8 cellular contexts compared by ENCODE assay signal in the genomic region with DNA sequence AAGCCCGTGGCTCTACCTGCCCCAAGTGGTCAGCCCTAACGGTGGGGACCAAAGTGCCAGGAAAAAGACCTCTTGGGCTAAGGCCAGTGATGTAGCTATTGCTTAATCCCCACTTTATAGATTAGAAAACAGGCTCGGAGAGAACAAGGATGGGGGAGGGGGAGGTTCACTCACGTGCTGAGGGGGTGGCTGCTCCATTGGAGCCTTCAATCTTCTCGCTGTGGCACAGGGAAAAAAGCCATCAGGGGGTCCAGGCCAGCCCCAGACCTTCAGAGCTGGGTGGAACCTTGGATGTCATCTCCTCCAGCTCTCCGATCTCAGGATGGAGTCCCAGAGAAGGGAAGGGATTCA. TPM values are rescaled to one million over a fixed set of nuclear protein-coding genes. Genes with fewer than 3 reads are reported as not detected.
DNase-seq lines count a peak whose midpoint lies in the region; ATAC-seq, FAIRE-seq and TF ChIP-seq lines count a peak whose summit lies in the region.

No MANE protein-coding gene starts in this region.

- H3K27ac ChIP-seq in Peyer's patch (no peak overlapping the region), keratinocyte (ENCODE audit: control insufficient read depth, insufficient read depth, low read length) (no peak overlapping the region), vagina (no peak overlapping the region)

- no peak for DNase-seq in activated naive CD8-positive, alpha-beta T cell treated with anti-CD3 and anti-CD28 coated beads, Interleukin-2, amount 10 ng/mL, durations not matched to agents 7 days and 5 days
- DNase-seq in activated naive CD8-positive, alpha-beta T cell treated with anti-CD3 and anti-CD28 coated beads, Interleukin-2, amount 50 U/mL, for 24 hours, result no peak
- DNase-seq in Peyer's patch (no peak), keratinocyte (ENCODE audit: low read depth, low spot score) (no peak), vagina (ENCODE audit: extremely low spot score in 2 of 2) (no peak), DMS153 treated with DMSO at 0.1 percent for 48 hours (lab: John Stamatoyannopoulos, UW; ENCODE audit: unreplicated experiment) (no peak), DMS79 (lab: John Stamatoyannopoulos, UW) (no peak), OCI-M2 (lab: John Stamatoyannopoulos, UW; ENCODE audit: unreplicated experiment) (no peak)

- H3K36me3 Mint-ChIP-seq in activated naive CD8-positive, alpha-beta T cell treated with anti-CD3 and anti-CD28 coated beads, Interleukin-2, amount 10 ng/mL, durations not matched to agents 7 days and 5 days, result no peaks in the 10 kb centered on the region
- no peaks in the 10 kb centered on the region for H3K36me3 Mint-ChIP-seq in activated naive CD8-positive, alpha-beta T cell treated with anti-CD3 and anti-CD28 coated beads, Interleukin-2, amount 50 U/mL, for 24 hours (ENCODE audit: low read depth)

- peak overlapping the region; percentile 47 for H3K4me3 Mint-ChIP-seq in activated naive CD8-positive, alpha-beta T cell treated with anti-CD3 and anti-CD28 coated beads, Interleukin-2, amount 10 ng/mL, durations not matched to agents 7 days and 5 days
- no peak overlapping the region for H3K4me3 Mint-ChIP-seq in activated naive CD8-positive, alpha-beta T cell treated with anti-CD3 and anti-CD28 coated beads, Interleukin-2, amount 50 U/mL, for 24 hours

- H3K4me3 ChIP-seq in Peyer's patch, result peak overlapping the region in 3 of 4 donors; percentile 49 to 63 (median 54)
- no peak overlapping the region for H3K4me3 ChIP-seq in keratinocyte (ENCODE audit: control insufficient read depth in 2 of 3, extremely low read depth in 1 of 3, insufficient read depth in 2 of 3, low read depth in 1 of 3, low read length in 3 of 3)
- H3K4me3 ChIP-seq in vagina, result peak overlapping the region; percentile 52

- H3K27ac Mint-ChIP-seq in activated naive CD8-positive, alpha-beta T cell treated with anti-CD3 and anti-CD28 coated beads, Interleukin-2, amount 10 ng/mL, durations not matched to agents 7 days and 5 days, result no peak overlapping the region
- H3K27ac Mint-ChIP-seq in activated naive CD8-positive, alpha-beta T cell treated with anti-CD3 and anti-CD28 coated beads, Interleukin-2, amount 50 U/mL, for 24 hours, result no peak overlapping the region

- no peak for ATAC-seq in activated naive CD8-positive, alpha-beta T cell treated with anti-CD3 and anti-CD28 coated beads, Interleukin-2, amount 10 ng/mL, durations not matched to agents 7 days and 5 days (ENCODE audit: low read depth)
- ATAC-seq in activated naive CD8-positive, alpha-beta T cell treated with anti-CD3 and anti-CD28 coated beads, Interleukin-2, amount 50 U/mL, for 24 hours, result no peak

- H3K36me3 ChIP-seq in Peyer's patch (no peaks in the 10 kb centered on the region), keratinocyte (ENCODE audit: control insufficient read depth in 2 of 2, extremely low read depth in 1 of 2, insufficient read depth in 2 of 2, low read length in 2 of 2) (no peaks in the 10 kb centered on the region), vagina (no peaks in the 10 kb centered on the region)

- no peaks in the 10 kb centered on the region for H3K9me1 ChIP-seq in keratinocyte (ENCODE audit: control insufficient read depth, extremely low read depth, insufficient read depth, low read length)

- no peaks in the 10 kb centered on the region for H4K20me1 ChIP-seq in keratinocyte (ENCODE audit: control insufficient read depth, extremely low read depth, insufficient read depth, low read length)

- TF ChIP-seq POLR2A in Peyer's patch (IDR thresholded peaks at IDR 0.05) (no peak), vagina (IDR thresholded peaks at IDR 0.05) (no peak)

- H3K4me1 ChIP-seq in Peyer's patch (peaks cover 0 to 31% (median 9%) of the 10 kb centered on the region in 4 donors), keratinocyte (ENCODE audit: control insufficient read depth, extremely low read depth, insufficient read depth, low read length) (peaks cover 33% of the 10 kb centered on the region), vagina (peaks cover 31% of the 10 kb centered on the region)

- H3K9ac ChIP-seq in keratinocyte (ENCODE audit: control insufficient read depth, extremely low read depth, insufficient read depth, low read length), result no peak overlapping the region

- H3K27me3 ChIP-seq in Peyer's patch, result peaks cover 0 to 37% of the 10 kb centered on the region in 2 donors
- H3K27me3 ChIP-seq in keratinocyte (ENCODE audit: control insufficient read depth, extremely low read depth, insufficient read depth, low read length), result peaks cover 47% of the 10 kb centered on the region
- peaks cover 11% of the 10 kb centered on the region for H3K27me3 ChIP-seq in vagina

- no peaks in the 10 kb centered on the region for H3K9me3 Mint-ChIP-seq in activated naive CD8-positive, alpha-beta T cell treated with anti-CD3 and anti-CD28 coated beads, Interleukin-2, amount 10 ng/mL, durations not matched to agents 7 days and 5 days
- no peaks in the 10 kb centered on the region for H3K9me3 Mint-ChIP-seq in activated naive CD8-positive, alpha-beta T cell treated with anti-CD3 and anti-CD28 coated beads, Interleukin-2, amount 50 U/mL, for 24 hours

- intact Hi-C loops in vagina (cut with DNase I), result loop anchor here (5.0 kb wide), 1 partner anchor 107 kb away; no protein-coding TSS in a partner anchor

- no peak for FAIRE-seq in keratinocyte (lab: Jason Lieb, UNC)

- dilution Hi-C loops in keratinocyte (cut with MboI; ENCODE audit: extremely low pct_ligation_motif_present, low sequenced_read_pairs), result no loop called here

- peaks cover 27% of the 10 kb centered on the region for H3K4me1 Mint-ChIP-seq in activated naive CD8-positive, alpha-beta T cell treated with anti-CD3 and anti-CD28 coated beads, Interleukin-2, amount 10 ng/mL, durations not matched to agents 7 days and 5 days
- H3K4me1 Mint-ChIP-seq in activated naive CD8-positive, alpha-beta T cell treated with anti-CD3 and anti-CD28 coated beads, Interleukin-2, amount 50 U/mL, for 24 hours, result peaks cover 29% of the 10 kb centered on the region

- no peak overlapping the region for H2AFZ ChIP-seq in keratinocyte (ENCODE audit: control insufficient read depth, low read length)

- POLR2A ChIA-PET in activated naive CD8-positive, alpha-beta T cell treated with anti-CD3 and anti-CD28 coated beads, Interleukin-2, amount 10 ng/mL, durations not matched to agents 7 days and 5 days (lab: Charles Lee), result interaction anchor here (0.7 to 1.5 kb wide), 7 partner anchors 22 to 400 kb away, joined by 3 to 7 read pairs (median 4); a partner anchor contains a TSS

- peak overlapping the region; percentile 99 for H3K4me2 ChIP-seq in keratinocyte (ENCODE audit: control insufficient read depth, extremely low read depth, insufficient read depth, low read depth, low read length)

- H3K9me3 ChIP-seq in Peyer's patch (peaks cover 0 to 6% (median 0%) of the 10 kb centered on the region in 4 donors), keratinocyte (ENCODE audit: control insufficient read depth, low read depth, low read length) (no peaks in the 10 kb centered on the region), vagina (no peaks in the 10 kb centered on the region)

- no peak for TF ChIP-seq CTCF in Peyer's patch (IDR thresholded peaks at IDR 0.05)
- no peak for TF ChIP-seq CTCF in keratinocyte (optimal IDR thresholded peaks at IDR 0.05 in 1 of 3, IDR thresholded peaks at IDR 0.05 in 1 of 3, conservative IDR thresholded peaks at IDR 0.05 in 1 of 3; ENCODE audit: extremely low read depth in 1 of 3, insufficient read depth in 2 of 3, low read length in 3 of 3)
- no peak for TF ChIP-seq CTCF in vagina (IDR thresholded peaks at IDR 0.05)

- peaks cover 55% of the 10 kb centered on the region for H3K27me3 Mint-ChIP-seq in activated naive CD8-positive, alpha-beta T cell treated with anti-CD3 and anti-CD28 coated beads, Interleukin-2, amount 10 ng/mL, durations not matched to agents 7 days and 5 days
- H3K27me3 Mint-ChIP-seq in activated naive CD8-positive, alpha-beta T cell treated with anti-CD3 and anti-CD28 coated beads, Interleukin-2, amount 50 U/mL, for 24 hours, result peaks cover 46% of the 10 kb centered on the region

- no peaks in the 10 kb centered on the region for H3K79me2 ChIP-seq in keratinocyte (ENCODE audit: control insufficient read depth, insufficient read depth, low read length)

RNA-seq across cellular contexts. Expression of a gene that starts 45.9 kb away (rescaled TPM):
- under 1 TPM in 1 of 2 experiments, not detected in 1; 0.11 TPM for total RNA-seq in activated naive CD8-positive, alpha-beta T cell treated with anti-CD3 and anti-CD28 coated beads, Interleukin-2, amount 10 ng/mL, durations not matched to agents 7 days and 5 days
- total RNA-seq in Peyer's patch, result 10 to 100 TPM in 1 of 4 donors, 1 to 10 TPM in 3; 3.2 to 10.6 (median 8.4) TPM
- 0.31 to 0.41 TPM (median 0.37 TPM) in 3 replicates for polyA plus RNA-seq in keratinocyte
- 0.56 TPM for polyA plus RNA-seq in keratinocyte (2011; ENCODE audit: low read depth)
- 0.15 and 0.23 TPM in 2 replicates for polyA plus RNA-seq in keratinocyte (2011; cell fraction: cytosol; rRNA removed)
- 2.5 and 4.5 TPM in 2 replicates for polyA plus RNA-seq in keratinocyte (2011; cell fraction: nucleus; rRNA removed)
- polyA plus RNA-seq in keratinocyte (2012; ENCODE audit: low replicate concordance), result 0.75 and 0.77 TPM in 2 replicates
- polyA minus RNA-seq in keratinocyte, result 0.10 to 0.33 TPM (median 0.16 TPM) in 3 replicates
- polyA minus RNA-seq in keratinocyte (2011; cell fraction: cytosol; rRNA and poly(A)+ RNA removed), result 1.3 TPM
- 0.23 and 0.95 TPM in 2 replicates for polyA minus RNA-seq in keratinocyte (2011; cell fraction: nucleus; rRNA and poly(A)+ RNA removed)
- 5.2 TPM for total RNA-seq in vagina

Comparison
In these comparisons a context has a peak if more than half of its experiments do, and no peak if none do; other contexts are left out.
1. H3K4me3 ChIP-seq: peak in Peyer's patch (3 of 4) and vagina (2 of 2); none in keratinocyte (0 of 3).